ENCODE assay signal across 25 cellular contexts in genomic region chr12:41013921-41014642, GRCh38.
DNase-seq lines count a peak whose midpoint lies in the region; ATAC-seq and TF ChIP-seq lines count a peak whose summit lies in the region.
"Had no signal": no experiment of that assay in that cellular context is flagged by ENCODE, and none has a peak within 500 bp of the region (broad histone marks: within the 10 kb centered on the region; RNA-seq: fewer than 3 reads in every experiment).

No MANE protein-coding gene starts in this region.

- H3K9me3 Mint-ChIP-seq in MCF 10A (ENCODE audit: unreplicated experiment) = no peaks in the 10 kb centered on the region

- H3K4me3 Mint-ChIP-seq in MCF 10A (ENCODE audit: unreplicated experiment) = no peak overlapping the region
- H3K4me3 Mint-ChIP-seq: activated naive CD8-positive, alpha-beta T cell; activated T-helper 17 cell treated with anti-CD3 and anti-CD28 coated beads, Interleukin-2, amount 50 U/mL, for 72 hours; dendritic cell treated with granulocyte-macrophage colony-stimulating factor and Interleukin-4, amounts not matched to agents 40 ng/mL and 50 ng/mL, for 4 days; stimulated activated naive CD8-positive, alpha-beta T cell treated with anti-CD3 and anti-CD28 coated beads, Interleukin-15, Interleukin-2, amounts not matched to agents 100 ng/mL and 50 ng/mL, for 24 hours; T-helper 2 cell treated with Interferon-gamma antibody and Interleukin-4, amounts not matched to agents 5 μg/mL and 100 μg/mL, for 36 hours had no signal

- no peak for TF ChIP-seq POLR2A in breast epithelium (IDR thresholded peaks at IDR 0.05)

- in situ Hi-C loops in mammary epithelial cell (cut with MboI; ENCODE audit: low sequenced_read_pairs in 2 of 2) = no loop called here

- no peaks in the 10 kb centered on the region for H3K4me1 Mint-ChIP-seq in MCF 10A (ENCODE audit: insufficient read depth, unreplicated experiment)
- H3K4me1 Mint-ChIP-seq: activated T-helper 17 cell treated with anti-CD3 and anti-CD28 coated beads, Interleukin-2, amount 50 U/mL, for 72 hours had no signal

- no peaks in the 10 kb centered on the region for H3K79me2 ChIP-seq in mammary epithelial cell (ENCODE audit: insufficient read depth, low read length)

- H3K36me3 Mint-ChIP-seq in MCF 10A (ENCODE audit: insufficient read depth, unreplicated experiment) = no peaks in the 10 kb centered on the region
- H3K36me3 Mint-ChIP-seq: activated naive CD8-positive, alpha-beta T cell had no signal

- H3K4me3 ChIP-seq in breast epithelium = no peak overlapping the region
- H3K4me3 ChIP-seq in mammary epithelial cell (replicated peaks in 1 of 3; ENCODE audit: insufficient read depth in 1 of 3, low read depth in 2 of 3, low read length in 3 of 3) = no peak overlapping the region
- H3K4me3 ChIP-seq: BLaER1 treated with 17β-estradiol and CSF1 and Interleukin-3, amounts not matched to agents 10 nM and 100 nM; gastroesophageal sphincter; lung; psoas muscle; spleen; tibial nerve had no signal

- peaks cover 18% of the 10 kb centered on the region for H3K27me3 Mint-ChIP-seq in MCF 10A (ENCODE audit: insufficient read depth, unreplicated experiment)
- H3K27me3 Mint-ChIP-seq: activated naive CD8-positive, alpha-beta T cell; dendritic cell treated with granulocyte-macrophage colony-stimulating factor and Interleukin-4, amounts not matched to agents 40 ng/mL and 50 ng/mL, for 4 days had no signal

- intact Hi-C loops in MCF 10A (cut with micrococcal nuclease) = no loop called here
- intact Hi-C loops in breast epithelium (cut with DNase I; ENCODE audit: low total_unique reads) = no loop called here
- intact Hi-C loops in mammary epithelial cell (cut with micrococcal nuclease) = no loop called here
- intact Hi-C loops in cardiac septum (cut with DNase I) = no loop called here

- H4K20me1 ChIP-seq in mammary epithelial cell (ENCODE audit: insufficient read depth, low read length) = no peaks in the 10 kb centered on the region
- H4K20me1 ChIP-seq: BLaER1 treated with 17β-estradiol and CSF1 and Interleukin-3, amounts not matched to agents 10 nM and 100 nM had no signal

- peaks cover 10 to 26% of the 10 kb centered on the region in 2 donors for H3K9me3 ChIP-seq in breast epithelium
- H3K9me3 ChIP-seq in mammary epithelial cell (replicated peaks; ENCODE audit: insufficient read depth, low read length) = peaks cover 11% of the 10 kb centered on the region
- H3K9me3 ChIP-seq: gastroesophageal sphincter, neutrophil, psoas muscle had no signal

- no TSS peak for BruUV-seq in MCF 10A (replicated peaks; lab: Mats Ljungman, UMichigan)
- BruUV-seq in mammary epithelial cell (replicated peaks; lab: Mats Ljungman, UMichigan) = no TSS peak

- H3K4me1 ChIP-seq in breast epithelium (no peaks in the 10 kb centered on the region), mammary epithelial cell (ENCODE audit: insufficient read depth, low read length) (peaks cover 2% of the 10 kb centered on the region)
- H3K4me1 ChIP-seq: psoas muscle had no signal

- dilution Hi-C loops in mammary epithelial cell (cut with HindIII; ENCODE audit: low sequenced_read_pairs) = no loop called here

- no peak overlapping the region for H3K4me2 ChIP-seq in mammary epithelial cell (ENCODE audit: insufficient read depth, low read depth, low read length)

- WGBS in mammary epithelial cell (ENCODE audit: low coverage, missing lambda C conversion rate) = 88% methylated on average over 1 of the region's 1 CpG

- ATAC-seq in GM21423 (IDR thresholded peaks at IDR 0.05; ENCODE audit: unreplicated experiment) = no peak
- ATAC-seq: activated T-helper 17 cell treated with anti-CD3 and anti-CD28 coated beads, Interleukin-2, amount 50 U/mL, for 72 hours; gastroesophageal sphincter; psoas muscle had no signal

- H3K27me3 ChIP-seq in breast epithelium (no peaks in the 10 kb centered on the region), mammary epithelial cell (ENCODE audit: insufficient read depth, low read length) (no peaks in the 10 kb centered on the region)
- H3K27me3 ChIP-seq: BLaER1 treated with 17β-estradiol and CSF1 and Interleukin-3, amounts not matched to agents 10 nM and 100 nM; gastroesophageal sphincter; neutrophil; spleen; tibial nerve had no signal

- no peaks in the 10 kb centered on the region for H3K36me3 ChIP-seq in breast epithelium
- H3K36me3 ChIP-seq in mammary epithelial cell (ENCODE audit: insufficient read depth, low read length) = no peaks in the 10 kb centered on the region
- H3K36me3 ChIP-seq: BLaER1 treated with 17β-estradiol and CSF1 and Interleukin-3, amounts not matched to agents 10 nM and 100 nM; neutrophil; spleen; WERI-Rb-1 had no signal

- H2AFZ ChIP-seq in mammary epithelial cell (ENCODE audit: low read depth, low read length) = no peak overlapping the region

- DNase-seq in MCF 10A (ENCODE audit: unreplicated experiment) = peak; percentile 16
- DNase-seq in breast epithelium (ENCODE audit: low spot score in 2 of 2) = no peak
- DNase-seq in mammary epithelial cell = peak; percentile 40
- peak; percentile 37 for DNase-seq in foreskin melanocyte
- DNase-seq in GOT3 (lab: John Stamatoyannopoulos, UW) = no peak
- no peak for DNase-seq in NOMO-1 treated with dmso at 0.1 percent for 144 hours (lab: John Stamatoyannopoulos, UW; ENCODE audit: unreplicated experiment)
- DNase-seq in cardiac septum (ENCODE audit: low spot score) = no peak
- DNase-seq: Calu3; NCI-H2107; NCI-H510A treated with DMSO at 0.1 percent for 48 hours; psoas muscle; spleen; stimulated activated CD4-positive, alpha-beta T cell treated with anti-CD3 and anti-CD28 coated beads, Interleukin-4, amount 100 ng/mL, for 24 hours; WERI-Rb-1 had no signal

- H3K27ac Mint-ChIP-seq in MCF 10A (ENCODE audit: low read depth, unreplicated experiment) = no peak overlapping the region
- H3K27ac Mint-ChIP-seq: activated naive CD8-positive, alpha-beta T cell; activated T-helper 17 cell treated with anti-CD3 and anti-CD28 coated beads, Interleukin-2, amount 50 U/mL, for 72 hours; dendritic cell treated with granulocyte-macrophage colony-stimulating factor and Interleukin-4, amounts not matched to agents 40 ng/mL and 50 ng/mL, for 4 days; stimulated activated naive CD8-positive, alpha-beta T cell treated with anti-CD3 and anti-CD28 coated beads, Interleukin-15, Interleukin-2, amounts not matched to agents 100 ng/mL and 50 ng/mL, for 24 hours; T-helper 2 cell treated with Interferon-gamma antibody and Interleukin-4, amounts not matched to agents 5 μg/mL and 100 μg/mL, for 36 hours had no signal

- H3K27ac ChIP-seq in breast epithelium (no peak overlapping the region), mammary epithelial cell (ENCODE audit: insufficient read depth, low read depth, low read length) (no peak overlapping the region)
- H3K27ac ChIP-seq: BLaER1 treated with 17β-estradiol and CSF1 and Interleukin-3, amounts not matched to agents 10 nM and 100 nM; gastroesophageal sphincter; neutrophil; psoas muscle; spleen; tibial nerve; WERI-Rb-1 had no signal

- H3K9ac ChIP-seq in mammary epithelial cell (ENCODE audit: insufficient read depth, low read length) = no peak overlapping the region
- H3K9ac ChIP-seq: BLaER1 treated with 17β-estradiol and CSF1 and Interleukin-3, amounts not matched to agents 10 nM and 100 nM had no signal

- no peak for TF ChIP-seq CTCF in MCF 10A (IDR thresholded peaks at IDR 0.05; ENCODE audit: unreplicated experiment)
- TF ChIP-seq CTCF in breast epithelium (IDR thresholded peaks at IDR 0.05) = no peak
- TF ChIP-seq CTCF in mammary epithelial cell (conservative IDR thresholded peaks at IDR 0.05 in 1 of 2, IDR thresholded peaks at IDR 0.05 in 1 of 2; ENCODE audit: extremely low read depth in 1 of 2, insufficient read depth in 1 of 2, low read depth in 1 of 2, low read length in 2 of 2) = no peak

- CTCF ChIA-PET in MCF 10A (lab: Yijun Ruan, JAX) (interaction anchor here (0.5 kb wide), 1 partner anchor 83 kb away, joined by 3 read pairs; no protein-coding TSS in a partner anchor), mammary epithelial cell (lab: Charles Lee; ENCODE audit: low non-redundant PET) (interaction anchor here (0.5 kb wide), 1 partner anchor 1549 kb away, joined by 3 read pairs; no protein-coding TSS in a partner anchor)

- POLR2A ChIA-PET in MCF 10A (lab: Yijun Ruan, JAX) = no interaction called here

Comparison
In these comparisons a context has a peak if more than half of its experiments do, and no peak if none do; other contexts are left out.
1. DNase-seq: peak in MCF 10A (single experiment), mammary epithelial cell (single experiment) and foreskin melanocyte (single experiment); none in breast epithelium (0 of 2), GOT3 (single experiment), NOMO-1 treated with dmso at 0.1 percent for 144 hours (single experiment) and cardiac septum (single experiment).